Comparison of ENCODE assay signal across 16 cellular contexts in genomic region chr12:93788853-93789252, GRCh38.
DNase-seq lines count a peak whose midpoint lies in the region; ATAC-seq and TF ChIP-seq lines count a peak whose summit lies in the region.
"Had no signal": no experiment of that assay in that cellular context is flagged by ENCODE, and none has a peak within 500 bp of the region (broad histone marks: within the 10 kb centered on the region; RNA-seq: fewer than 3 reads in every experiment).

No MANE protein-coding gene starts in this region.

- H3K36me3 ChIP-seq in breast epithelium (no peaks in the 10 kb centered on the region), RWPE2 (ENCODE audit: low read depth) (no peaks in the 10 kb centered on the region), trophoblast cell (ENCODE audit: control insufficient read depth in 1 of 2, insufficient read depth in 2 of 2, low read length in 2 of 2) (no peaks in the 10 kb centered on the region)

- peaks cover 2% of the 10 kb centered on the region for H3K9me3 Mint-ChIP-seq in activated CD4-positive, alpha-beta T cell treated with anti-CD3 and anti-CD28 coated beads for 36 hours (ENCODE audit: low read depth)
- no peaks in the 10 kb centered on the region for H3K9me3 Mint-ChIP-seq in MCF 10A (ENCODE audit: unreplicated experiment)
- peaks cover 3% of the 10 kb centered on the region for H3K9me3 Mint-ChIP-seq in nephron progenitor cell

- H3K4me3 Mint-ChIP-seq in activated CD4-positive, alpha-beta T cell treated with anti-CD3 and anti-CD28 coated beads for 36 hours, result no peak overlapping the region
- H3K4me3 Mint-ChIP-seq in MCF 10A (ENCODE audit: unreplicated experiment) (no peak overlapping the region), nephron progenitor cell (no peak overlapping the region)

- no peak overlapping the region for H3K4me2 ChIP-seq in trophoblast cell (ENCODE audit: low read length)

- H3K18ac ChIP-seq in trophoblast cell (ENCODE audit: low read length), result no peak overlapping the region

- peak overlapping the region; percentile 15 for H2BK12ac ChIP-seq in trophoblast cell (ENCODE audit: low read length)

- no peaks in the 10 kb centered on the region for H3K27me3 ChIP-seq in breast epithelium
- H3K27me3 ChIP-seq in RWPE2 (ENCODE audit: insufficient read depth, poor library complexity, severe bottlenecking), result no peaks in the 10 kb centered on the region
- H3K27me3 ChIP-seq in trophoblast cell (ENCODE audit: insufficient read depth, low read length), result no peaks in the 10 kb centered on the region

- H3K4me3 ChIP-seq in breast epithelium, result no peak overlapping the region
- H3K4me3 ChIP-seq in RWPE2 (ENCODE audit: severe bottlenecking), result no peak overlapping the region
- H3K4me3 ChIP-seq in trophoblast cell (ENCODE audit: low read depth, low read length), result no peak overlapping the region

- H4K8ac ChIP-seq in trophoblast cell (ENCODE audit: low read depth, low read length), result no peak overlapping the region

- H3K79me2 ChIP-seq in trophoblast cell (ENCODE audit: control insufficient read depth, insufficient read depth, low read length, poor library complexity), result no peaks in the 10 kb centered on the region

- peaks cover 20% of the 10 kb centered on the region for H3K36me3 Mint-ChIP-seq in activated CD4-positive, alpha-beta T cell treated with anti-CD3 and anti-CD28 coated beads for 36 hours (ENCODE audit: low read depth)
- no peaks in the 10 kb centered on the region for H3K36me3 Mint-ChIP-seq in MCF 10A (ENCODE audit: insufficient read depth, unreplicated experiment)
- H3K36me3 Mint-ChIP-seq in nephron progenitor cell (ENCODE audit: low read depth), result no peaks in the 10 kb centered on the region

- ATAC-seq in activated CD4-positive, alpha-beta T cell treated with anti-CD3 and anti-CD28 coated beads for 36 hours, result no peak
- ATAC-seq in RWPE2 (ENCODE audit: low read depth) (no peak), GM21825 (IDR thresholded peaks at IDR 0.05; ENCODE audit: unreplicated experiment) (no peak)

- TF ChIP-seq CTCF in MCF 10A (IDR thresholded peaks at IDR 0.05; ENCODE audit: unreplicated experiment) (no peak), breast epithelium (IDR thresholded peaks at IDR 0.05) (no peak), RWPE2 (IDR thresholded peaks at IDR 0.05; ENCODE audit: poor library complexity, severe bottlenecking) (no peak), nephron progenitor cell (IDR thresholded peaks at IDR 0.05) (no peak)

- H2BK120ac ChIP-seq in trophoblast cell (ENCODE audit: insufficient read depth, low read length, poor library complexity), result no peak overlapping the region

- POLR2A ChIA-PET in activated CD4-positive, alpha-beta T cell treated with anti-CD3 and anti-CD28 coated beads for 36 hours (lab: Charles Lee), result no interaction called here
- POLR2A ChIA-PET in MCF 10A (lab: Yijun Ruan, JAX), result interaction anchor here (1.1 to 5.5 kb wide), 5 partner anchors 9 to 314 kb away, joined by 3 to 44 read pairs (median 4); no protein-coding TSS in a partner anchor

- H3K4me1 Mint-ChIP-seq in activated CD4-positive, alpha-beta T cell treated with anti-CD3 and anti-CD28 coated beads for 36 hours, result peaks cover 59% of the 10 kb centered on the region
- peaks cover 36% of the 10 kb centered on the region for H3K4me1 Mint-ChIP-seq in MCF 10A (ENCODE audit: insufficient read depth, unreplicated experiment)
- H3K4me1 Mint-ChIP-seq in nephron progenitor cell, result peaks cover 43% of the 10 kb centered on the region

- H3K27me3 Mint-ChIP-seq in activated CD4-positive, alpha-beta T cell treated with anti-CD3 and anti-CD28 coated beads for 36 hours, result no peaks in the 10 kb centered on the region
- H3K27me3 Mint-ChIP-seq in MCF 10A (ENCODE audit: insufficient read depth, unreplicated experiment) (no peaks in the 10 kb centered on the region), nephron progenitor cell (ENCODE audit: low read depth, poor library complexity) (no peaks in the 10 kb centered on the region)

- H2BK5ac ChIP-seq in trophoblast cell (ENCODE audit: low read depth, low read length, poor library complexity), result no peak overlapping the region

- no peak overlapping the region for H4K12ac ChIP-seq in trophoblast cell (ENCODE audit: low read depth, low read length)

- peaks cover 3% of the 10 kb centered on the region for H3K79me1 ChIP-seq in trophoblast cell (ENCODE audit: low read length)

- H4K91ac ChIP-seq in trophoblast cell (ENCODE audit: low read depth, low read length), result no peak overlapping the region

- no peak for TF ChIP-seq POLR2A in breast epithelium (IDR thresholded peaks at IDR 0.05)

- H3K9ac ChIP-seq in trophoblast cell (ENCODE audit: low read length), result no peak overlapping the region

- H3K14ac ChIP-seq in trophoblast cell (ENCODE audit: low read length), result no peak overlapping the region

- peaks cover 0 to 10% of the 10 kb centered on the region in 2 donors for H3K4me1 ChIP-seq in breast epithelium
- peaks cover 56% of the 10 kb centered on the region for H3K4me1 ChIP-seq in RWPE2 (ENCODE audit: insufficient read depth, poor library complexity, severe bottlenecking)
- peaks cover 3 to 9% of the 10 kb centered on the region in 2 experiments for H3K4me1 ChIP-seq in trophoblast cell (ENCODE audit: control insufficient read depth in 1 of 2, insufficient read depth in 2 of 2, low read length in 2 of 2)

- no CpG with 5 or more reads among the region's 3 CpGs for WGBS in trophoblast cell (ENCODE audit: extremely low coverage, insufficient coverage, insufficient read length)

- H3K23ac ChIP-seq in trophoblast cell (ENCODE audit: low read length), result no peak overlapping the region

- BruUV-seq in MCF 10A (replicated peaks; lab: Mats Ljungman, UMichigan), result no TSS peak

- H3K9me3 ChIP-seq in breast epithelium, result no peaks in the 10 kb centered on the region
- no peaks in the 10 kb centered on the region for H3K9me3 ChIP-seq in RWPE2 (ENCODE audit: severe bottlenecking)
- no peaks in the 10 kb centered on the region for H3K9me3 ChIP-seq in trophoblast cell (ENCODE audit: insufficient read depth, low read depth, low read length)

- H3K4ac ChIP-seq in trophoblast cell (ENCODE audit: low read depth, low read length), result no peak overlapping the region

- intact Hi-C loops in activated CD4-positive, alpha-beta T cell treated with anti-CD3 and anti-CD28 coated beads for 36 hours (cut with DNase I, micrococcal nuclease), result loop anchor here in 1 of 2 experiments (5.0 to 10.0 kb wide), 3 partner anchors 112 to 802 kb away; partner anchors contain the start of genes CEP83 and CRADD
- intact Hi-C loops in MCF 10A (cut with micrococcal nuclease), result no loop called here
- intact Hi-C loops in breast epithelium (cut with DNase I; ENCODE audit: low total_unique reads), result no loop called here

- H2AK5ac ChIP-seq in trophoblast cell (ENCODE audit: low read length), result no peak overlapping the region

- H2AFZ ChIP-seq in trophoblast cell (ENCODE audit: insufficient read depth, low read length, poor library complexity), result no peak overlapping the region

- CTCF ChIA-PET in activated CD4-positive, alpha-beta T cell treated with anti-CD3 and anti-CD28 coated beads for 36 hours (lab: Charles Lee), result interaction anchor here (0.6 kb wide), 1 partner anchor 208 kb away, joined by 3 read pairs; no protein-coding TSS in a partner anchor
- CTCF ChIA-PET in MCF 10A (lab: Yijun Ruan, JAX), result interaction anchor here (0.6 to 1.3 kb wide), 2 partner anchors 11 to 21 kb away, joined by 4 to 5 read pairs; no protein-coding TSS in a partner anchor

- no peak for DNase-seq in activated CD4-positive, alpha-beta T cell treated with anti-CD3 and anti-CD28 coated beads for 36 hours
- no peak for DNase-seq in activated CD4-positive, alpha-beta T cell treated with anti-CD3 and anti-CD28 coated beads, Interleukin-2, amount 50 U/mL, for 4 hours
- DNase-seq in MCF 10A (ENCODE audit: unreplicated experiment) (no peak), breast epithelium (ENCODE audit: low spot score in 2 of 2) (no peak), RWPE2 (ENCODE audit: low spot score) (no peak), trophoblast cell (no peak), nephron progenitor cell (no peak)
- DNase-seq: COR-L47; DMS153; NCI-H1436 treated with DMSO at 0.1 percent for 48 hours; NCI-H2081 treated with DMSO at 0.1 percent for 48 hours; NCI-H345; NCI-H526 treated with DMSO at 0.1 percent for 48 hours; NK-92 treated with Interleukin-12 subunit alpha and Interleukin-12 subunit beta, amount 100 ng/mL, for 24 hours had no signal

- H3K27ac ChIP-seq in breast epithelium, result no peak overlapping the region
- peak overlapping the region; percentile 100 for H3K27ac ChIP-seq in RWPE2 (ENCODE audit: poor library complexity, severe bottlenecking)
- H3K27ac ChIP-seq in trophoblast cell (ENCODE audit: low read depth, low read length), result no peak overlapping the region
- H3K27ac ChIP-seq: C4-2B had no signal

- H3K27ac Mint-ChIP-seq in activated CD4-positive, alpha-beta T cell treated with anti-CD3 and anti-CD28 coated beads for 36 hours, result peak overlapping the region; percentile 34
- peak overlapping the region; percentile 80 for H3K27ac Mint-ChIP-seq in MCF 10A (ENCODE audit: low read depth, unreplicated experiment)
- no peak overlapping the region for H3K27ac Mint-ChIP-seq in nephron progenitor cell
